10 cellular contexts compared by ENCODE assay signal in genomic region chr17:69506489-69506888, GRCh38.
DNase-seq lines count a peak whose midpoint lies in the region; ATAC-seq and TF ChIP-seq lines count a peak whose summit lies in the region.
"Had no signal": no experiment of that assay in that cellular context is flagged by ENCODE, and none has a peak within 500 bp of the region (broad histone marks: within the 10 kb centered on the region; RNA-seq: fewer than 3 reads in every experiment).

No MANE protein-coding gene starts in this region.

- H3K4me3 Mint-ChIP-seq in CD4-positive, alpha-beta T cell, result no peak overlapping the region

- no peak overlapping the region for H2AFZ ChIP-seq in SK-N-SH (ENCODE audit: low read depth)
- H2AFZ ChIP-seq in smooth muscle cell (ENCODE audit: low read depth), result no peak overlapping the region

- POLR2A ChIA-PET in CD4-positive, alpha-beta T cell (lab: Charles Lee), result no interaction called here
- POLR2A ChIA-PET in HEK293T (lab: Yijun Ruan, JAX), result interaction anchor here (0.6 kb wide), 1 partner anchor 92 kb away, joined by 4 read pairs; the partner anchor contains the start of gene MAP2K6
- POLR2A ChIA-PET in SK-N-SH (lab: Yijun Ruan, JAX), result no interaction called here

- no peaks in the 10 kb centered on the region for H3K9me2 ChIP-seq in SK-N-SH

- H4K20me1 ChIP-seq in SK-N-SH (ENCODE audit: insufficient read depth) (no peaks in the 10 kb centered on the region), smooth muscle cell (ENCODE audit: low read depth) (no peaks in the 10 kb centered on the region)

- TF ChIP-seq EP300 in SK-N-SH (IDR thresholded peaks at IDR 0.05; ENCODE audit: borderline replicate concordance in 1 of 2, low read depth in 1 of 2, low read length in 1 of 2), result no peak

- 100% methylated on average over 1 of the region's 1 CpG for WGBS in SK-N-SH (ENCODE audit: low lambda C conversion rate)
- 100% methylated on average over 1 of the region's 1 CpG for WGBS in smooth muscle cell (ENCODE audit: low lambda C conversion rate)

- H3K9me3 Mint-ChIP-seq in CD4-positive, alpha-beta T cell, result no peaks in the 10 kb centered on the region

- H3K4me2 ChIP-seq in SK-N-SH (no peak overlapping the region), smooth muscle cell (no peak overlapping the region)

- peaks cover 30% of the 10 kb centered on the region for H3K4me1 Mint-ChIP-seq in CD4-positive, alpha-beta T cell (ENCODE audit: low read depth)

- H3K27ac ChIP-seq in CD4-positive, alpha-beta T cell (ENCODE audit: low read depth, low read length), result no peak overlapping the region
- H3K27ac ChIP-seq in SK-N-SH (ENCODE audit: low read depth in 2 of 2, low read length in 1 of 2), result no peak overlapping the region
- no peak overlapping the region for H3K27ac ChIP-seq in smooth muscle cell (ENCODE audit: low read depth)
- H3K27ac ChIP-seq: gastroesophageal sphincter had no signal

- CTCF ChIA-PET in CD4-positive, alpha-beta T cell (lab: Charles Lee), result interaction anchor here (2.1 kb wide), 1 partner anchor 16 kb away, joined by 7 read pairs; no protein-coding TSS in a partner anchor
- CTCF ChIA-PET in HEK293T (lab: Yijun Ruan, JAX), result interaction anchor here (0.7 to 1.3 kb wide), 2 partner anchors 10 to 13 kb away, joined by 5 read pairs; no protein-coding TSS in a partner anchor
- CTCF ChIA-PET in SK-N-SH (lab: Yijun Ruan, JAX), result interaction anchor here (0.7 to 10.9 kb wide), 4 partner anchors 10 to 259 kb away, joined by 3 to 91 read pairs (median 5); no protein-coding TSS in a partner anchor

- TF ChIP-seq RAD21 in SK-N-SH (IDR thresholded peaks at IDR 0.05; ENCODE audit: low read length), result no peak

- peaks cover 51% of the 10 kb centered on the region for H3K36me3 Mint-ChIP-seq in CD4-positive, alpha-beta T cell (ENCODE audit: low read depth)

- H3K9me3 ChIP-seq in CD4-positive, alpha-beta T cell (ENCODE audit: control insufficient read depth, low read length), result no peaks in the 10 kb centered on the region
- H3K9me3 ChIP-seq in SK-N-SH (no peaks in the 10 kb centered on the region), smooth muscle cell (replicated peaks; ENCODE audit: low read depth) (no peaks in the 10 kb centered on the region)
- H3K9me3 ChIP-seq: gastroesophageal sphincter had no signal

- no peak overlapping the region for H3K9ac ChIP-seq in SK-N-SH
- no peak overlapping the region for H3K9ac ChIP-seq in smooth muscle cell (ENCODE audit: low read depth)

- ATAC-seq in CD4-positive, alpha-beta T cell (ENCODE audit: poor library complexity), result no peak
- no peak for ATAC-seq in HG02973 (IDR thresholded peaks at IDR 0.05; ENCODE audit: unreplicated experiment)
- ATAC-seq: gastroesophageal sphincter had no signal

- H3K27ac Mint-ChIP-seq in CD4-positive, alpha-beta T cell, result no peak overlapping the region

- H3F3A ChIP-seq in SK-N-SH (replicated peaks; ENCODE audit: insufficient read depth), result no peaks in the 10 kb centered on the region
- no peaks in the 10 kb centered on the region for H3F3A ChIP-seq in smooth muscle cell (ENCODE audit: low read depth)

- H3K4me1 ChIP-seq in SK-N-SH (ENCODE audit: control insufficient read depth in 1 of 2, insufficient read depth in 2 of 2, low read depth in 1 of 2, low read length in 1 of 2) (peaks cover 3 to 5% of the 10 kb centered on the region in 2 experiments; a peak in 2 of 4 replicates), smooth muscle cell (ENCODE audit: low read depth) (peaks cover 15% of the 10 kb centered on the region)

- no peaks in the 10 kb centered on the region for H3K27me3 ChIP-seq in CD4-positive, alpha-beta T cell (ENCODE audit: control insufficient read depth, insufficient read depth, low read length)
- no peaks in the 10 kb centered on the region for H3K27me3 ChIP-seq in SK-N-SH (ENCODE audit: insufficient read depth)
- H3K27me3 ChIP-seq in smooth muscle cell (ENCODE audit: low read depth), result no peaks in the 10 kb centered on the region
- H3K27me3 ChIP-seq: gastroesophageal sphincter had no signal

- H3K27me3 Mint-ChIP-seq in CD4-positive, alpha-beta T cell, result no peaks in the 10 kb centered on the region

- H3K4me3 ChIP-seq in SK-N-SH (ENCODE audit: low read depth in 2 of 2, low read length in 1 of 2) (no peak overlapping the region), smooth muscle cell (no peak overlapping the region)
- H3K4me3 ChIP-seq: gastroesophageal sphincter had no signal

- H3K36me3 ChIP-seq in SK-N-SH (replicated peaks in 1 of 2; ENCODE audit: control insufficient read depth in 1 of 2, insufficient read depth in 2 of 2, low read length in 1 of 2), result peaks cover 0 to 3% of the 10 kb centered on the region in 2 experiments
- H3K36me3 ChIP-seq in smooth muscle cell (ENCODE audit: low read depth), result no peaks in the 10 kb centered on the region
- H3K36me3 ChIP-seq: gastroesophageal sphincter had no signal

- H3K79me2 ChIP-seq in SK-N-SH (ENCODE audit: insufficient read depth), result no peaks in the 10 kb centered on the region
- no peaks in the 10 kb centered on the region for H3K79me2 ChIP-seq in smooth muscle cell (ENCODE audit: low read depth)

- DNase-seq in CD4-positive, alpha-beta T cell, result no peak
- peak; percentile 22 for DNase-seq in HEK293T (ENCODE audit: extremely low spot score)
- DNase-seq in SK-N-SH, result no peak
- DNase-seq in kidney tubule cell (ENCODE audit: low spot score), result peak; percentile 11
- DNase-seq in smooth muscle cell (lab: John Stamatoyannopoulos, UW; ENCODE audit: unreplicated experiment), result no peak
- no peak for DNase-seq in putamen (ENCODE audit: low spot score)
- DNase-seq in NCI-H1694 treated with DMSO at 0.1 percent for 48 hours (lab: John Stamatoyannopoulos, UW), result no peak
- DNase-seq: stimulated activated CD4-positive, alpha-beta T cell treated with anti-CD3 and anti-CD28 coated beads, Interleukin-4, amount 100 ng/mL, for 24 hours had no signal

- intact Hi-C loops in CD4-positive, alpha-beta T cell (cut with DNase I, micrococcal nuclease), result no loop called here

- TF ChIP-seq CTCF in CD4-positive, alpha-beta T cell (IDR thresholded peaks at IDR 0.05), result peak; percentile 22
- TF ChIP-seq CTCF in SK-N-SH (IDR thresholded peaks at IDR 0.05), result peak; percentile 52
- no peak for TF ChIP-seq CTCF in smooth muscle cell (IDR thresholded peaks at IDR 0.05; ENCODE audit: borderline replicate concordance, insufficient read depth, poor library complexity, severe bottlenecking)

TF ChIP-seq in HEK293T, 16 proteins besides CTCF, POLR2A, EP300 and RAD21:
- TF ChIP-seq PKNOX1 (IDR thresholded peaks at IDR 0.05) (no peak), FOXM1 (IDR thresholded peaks at IDR 0.05; ENCODE audit: borderline replicate concordance) (no peak), L3MBTL2 (conservative IDR thresholded peaks at IDR 0.05) (no peak), SP1 (IDR thresholded peaks at IDR 0.05) (no peak), ELF4 (IDR thresholded peaks at IDR 0.05) (no peak), CTBP1 (IDR thresholded peaks at IDR 0.05; ENCODE audit: borderline replicate concordance) (no peak), BHLHE40 (IDR thresholded peaks at IDR 0.05; ENCODE audit: borderline replicate concordance) (no peak), HDGF (IDR thresholded peaks at IDR 0.05; ENCODE audit: borderline replicate concordance) (no peak), SUZ12 (IDR thresholded peaks at IDR 0.05) (no peak), NFRKB (IDR thresholded peaks at IDR 0.05) (no peak), LEF1 (IDR thresholded peaks at IDR 0.05; ENCODE audit: borderline replicate concordance) (no peak)

TF ChIP-seq in SK-N-SH, 30 proteins besides CTCF, POLR2A, EP300 and RAD21 (continues in another document):
- no peak for TF ChIP-seq MEF2A (IDR thresholded peaks at IDR 0.05; ENCODE audit: borderline replicate concordance, low read depth)
- TF ChIP-seq TCF12 (IDR thresholded peaks at IDR 0.05), result no peak
- TF ChIP-seq SMC3 (IDR thresholded peaks at IDR 0.05; ENCODE audit: low read depth, low read length), result no peak
- no peak for TF ChIP-seq MXI1 (IDR thresholded peaks at IDR 0.05; ENCODE audit: low read depth, low read length)
- no peak for TF ChIP-seq REST (IDR thresholded peaks at IDR 0.05; ENCODE audit: low read depth, low read length)
- no peak for TF ChIP-seq NFIC (IDR thresholded peaks at IDR 0.05; ENCODE audit: borderline replicate concordance)
- no peak for TF ChIP-seq RXRA (IDR thresholded peaks at IDR 0.05; ENCODE audit: borderline replicate concordance, low read depth)
- TF ChIP-seq PBX3 (IDR thresholded peaks at IDR 0.05), result no peak
- TF ChIP-seq RFX5 (IDR thresholded peaks at IDR 0.05; ENCODE audit: low read length), result no peak
- TF ChIP-seq FOXJ3 (CRISPR knock-in tag; IDR thresholded peaks at IDR 0.05), result no peak

Comparison
In these comparisons a context has a peak if more than half of its experiments do, and no peak if none do; other contexts are left out.
1. DNase-seq: peak in HEK293T (single experiment) and kidney tubule cell (single experiment); none in CD4-positive, alpha-beta T cell (0 of 10), SK-N-SH (single experiment), smooth muscle cell (single experiment), putamen (single experiment) and NCI-H1694 treated with DMSO at 0.1 percent for 48 hours (single experiment).